Comparison of ENCODE assay signal across 8 cellular contexts in genomic region chr12:110563702-110564470, GRCh38. TPM values are rescaled to one million over a fixed set of nuclear protein-coding genes. Genes with fewer than 3 reads are reported as not detected.
DNase-seq lines count a peak whose midpoint lies in the region; ATAC-seq and TF ChIP-seq lines count a peak whose summit lies in the region.

No MANE protein-coding gene starts in this region.

- H3K4me3 Mint-ChIP-seq in IgD-negative memory B cell, result peak overlapping the region in 3 of 4 donors; percentile 7 to 39 (median 39)
- H3K4me3 Mint-ChIP-seq in activated CD8-positive, alpha-beta T cell treated with anti-CD3 and anti-CD28 coated beads for 36 hours, result peak overlapping the region; percentile 3
- peak overlapping the region; percentile 41 for H3K4me3 Mint-ChIP-seq in stimulated activated effector memory CD8-positive, alpha-beta T cell treated with anti-CD3 and anti-CD28 coated beads, Interleukin-12 subunit alpha, Interleukin-12 subunit beta, amount 100 ng/mL, for 72 hours

- peaks cover 48 to 63% (median 55%) of the 10 kb centered on the region in 3 donors for H3K4me1 Mint-ChIP-seq in IgD-negative memory B cell
- H3K4me1 Mint-ChIP-seq in activated CD8-positive, alpha-beta T cell treated with anti-CD3 and anti-CD28 coated beads for 36 hours (ENCODE audit: low read depth), result peaks cover 67% of the 10 kb centered on the region
- H3K4me1 Mint-ChIP-seq in stimulated activated effector memory CD8-positive, alpha-beta T cell treated with anti-CD3 and anti-CD28 coated beads, Interleukin-12 subunit alpha, Interleukin-12 subunit beta, amount 100 ng/mL, for 72 hours, result peaks cover 64% of the 10 kb centered on the region

- intact Hi-C loops in activated CD8-positive, alpha-beta T cell treated with anti-CD3 and anti-CD28 coated beads for 36 hours (cut with micrococcal nuclease), result loop anchor here (2.0 kb wide), 1 partner anchor 15 kb away; no protein-coding TSS in a partner anchor
- intact Hi-C loops in left ventricle myocardium inferior (cut with micrococcal nuclease), result no loop called here

- peak overlapping the region; percentile 82 for H3K27ac ChIP-seq in left ventricle myocardium inferior (replicated peaks)

- H3K27ac Mint-ChIP-seq in IgD-negative memory B cell, result peak overlapping the region; percentile 85 to 98 (median 93)
- peak overlapping the region; percentile 93 for H3K27ac Mint-ChIP-seq in activated CD8-positive, alpha-beta T cell treated with anti-CD3 and anti-CD28 coated beads for 36 hours
- H3K27ac Mint-ChIP-seq in stimulated activated effector memory CD8-positive, alpha-beta T cell treated with anti-CD3 and anti-CD28 coated beads, Interleukin-12 subunit alpha, Interleukin-12 subunit beta, amount 100 ng/mL, for 72 hours, result peak overlapping the region; percentile 79

- no peaks in the 10 kb centered on the region for H3K36me3 ChIP-seq in left ventricle myocardium inferior

- DNase-seq in activated CD8-positive, alpha-beta T cell treated with anti-CD3 and anti-CD28 coated beads for 36 hours, result no peak
- DNase-seq in left ventricle myocardium inferior (no peak), SHP77 (lab: John Stamatoyannopoulos, UW) (no peak)
- no peak for DNase-seq in stimulated activated effector memory CD8-positive, alpha-beta T cell treated with anti-CD3 and anti-CD28 coated beads, Interleukin-12 subunit alpha, Interleukin-12 subunit beta, amount 100 ng/mL, for 72 hours (ENCODE audit: low spot score in 2 of 2)

- POLR2A ChIA-PET in activated CD8-positive, alpha-beta T cell treated with anti-CD3 and anti-CD28 coated beads for 36 hours (lab: Charles Lee), result interaction anchor here (0.6 to 11.8 kb wide), 7 partner anchors 13 to 1283 kb away, joined by 3 to 79 read pairs (median 4); partner anchors contain the start of genes RAD9B and VPS29

- H3K4me3 ChIP-seq in left ventricle myocardium inferior, result no peak overlapping the region

- CTCF ChIA-PET in activated CD8-positive, alpha-beta T cell treated with anti-CD3 and anti-CD28 coated beads for 36 hours (lab: Charles Lee), result interaction anchor here (1.0 to 1.8 kb wide), 4 partner anchors 14 to 39 kb away, joined by 3 to 5 read pairs (median 4); no protein-coding TSS in a partner anchor

- H3K4me1 ChIP-seq in left ventricle myocardium inferior, result peaks cover 96% of the 10 kb centered on the region

- TF ChIP-seq CTCF in activated CD8-positive, alpha-beta T cell treated with anti-CD3 and anti-CD28 coated beads for 36 hours (IDR thresholded peaks at IDR 0.05), result no peak
- TF ChIP-seq CTCF in left ventricle myocardium inferior (IDR thresholded peaks at IDR 0.05; ENCODE audit: borderline replicate concordance), result no peak

- H3K9me3 ChIP-seq in left ventricle myocardium inferior (replicated peaks), result no peaks in the 10 kb centered on the region

- peaks cover 4% of the 10 kb centered on the region for H3K36me3 Mint-ChIP-seq in IgD-negative memory B cell
- H3K36me3 Mint-ChIP-seq in activated CD8-positive, alpha-beta T cell treated with anti-CD3 and anti-CD28 coated beads for 36 hours (ENCODE audit: low read depth), result peaks cover 28% of the 10 kb centered on the region
- H3K36me3 Mint-ChIP-seq in stimulated activated effector memory CD8-positive, alpha-beta T cell treated with anti-CD3 and anti-CD28 coated beads, Interleukin-12 subunit alpha, Interleukin-12 subunit beta, amount 100 ng/mL, for 72 hours, result peaks cover 31% of the 10 kb centered on the region

- peak; percentile 35 for ATAC-seq in activated CD8-positive, alpha-beta T cell treated with anti-CD3 and anti-CD28 coated beads for 36 hours
- peak; percentile 33 for ATAC-seq in stimulated activated effector memory CD8-positive, alpha-beta T cell treated with anti-CD3 and anti-CD28 coated beads, Interleukin-12 subunit alpha, Interleukin-12 subunit beta, amount 100 ng/mL, for 72 hours
- no peak for ATAC-seq in HG03460 (IDR thresholded peaks at IDR 0.05; ENCODE audit: unreplicated experiment)
- no peak for ATAC-seq in GM21528 (IDR thresholded peaks at IDR 0.05; ENCODE audit: low FRiP score, unreplicated experiment)
- ATAC-seq in GM18868 (IDR thresholded peaks at IDR 0.05; ENCODE audit: unreplicated experiment), result no peak

- no peaks in the 10 kb centered on the region for H3K27me3 ChIP-seq in left ventricle myocardium inferior (ENCODE audit: low read depth)

- H3K27me3 Mint-ChIP-seq in IgD-negative memory B cell, result no peaks in the 10 kb centered on the region
- H3K27me3 Mint-ChIP-seq in activated CD8-positive, alpha-beta T cell treated with anti-CD3 and anti-CD28 coated beads for 36 hours, result no peaks in the 10 kb centered on the region

- no peaks in the 10 kb centered on the region for H3K9me3 Mint-ChIP-seq in IgD-negative memory B cell
- no peaks in the 10 kb centered on the region for H3K9me3 Mint-ChIP-seq in activated CD8-positive, alpha-beta T cell treated with anti-CD3 and anti-CD28 coated beads for 36 hours
- no peaks in the 10 kb centered on the region for H3K9me3 Mint-ChIP-seq in stimulated activated effector memory CD8-positive, alpha-beta T cell treated with anti-CD3 and anti-CD28 coated beads, Interleukin-12 subunit alpha, Interleukin-12 subunit beta, amount 100 ng/mL, for 72 hours

RNA-seq across cellular contexts. Expression of gene PPTC7, which starts 19.2 kb away (rescaled TPM):
- 10.1 TPM for polyA plus RNA-seq in IgD-negative memory B cell
- 10 to 100 TPM; 43.1 to 44.5 TPM for total RNA-seq in activated CD8-positive, alpha-beta T cell treated with anti-CD3 and anti-CD28 coated beads for 36 hours
- 103 TPM for total RNA-seq in left ventricle myocardium inferior

RNA-seq across cellular contexts. Expression of gene TCTN1, which starts 50.0 kb away (rescaled TPM):
- 24.2 TPM for polyA plus RNA-seq in IgD-negative memory B cell
- 1 to 10 TPM; 7.9 to 8.6 TPM for total RNA-seq in activated CD8-positive, alpha-beta T cell treated with anti-CD3 and anti-CD28 coated beads for 36 hours
- total RNA-seq in left ventricle myocardium inferior, result 21.6 TPM

Comparison
In these comparisons a context has a peak if more than half of its experiments do, and no peak if none do; other contexts are left out.
1. ATAC-seq: peak in activated CD8-positive, alpha-beta T cell treated with anti-CD3 and anti-CD28 coated beads for 36 hours (single experiment) and stimulated activated effector memory CD8-positive, alpha-beta T cell treated with anti-CD3 and anti-CD28 coated beads, Interleukin-12 subunit alpha, Interleukin-12 subunit beta, amount 100 ng/mL, for 72 hours (single experiment); none in HG03460 (single experiment), GM21528 (single experiment) and GM18868 (single experiment).
2. Peak in every context shown above with its lines, with median percentiles within 50 percentile points of each other: H3K27ac Mint-ChIP-seq and H3K4me3 Mint-ChIP-seq.